In genomic region chr3:183158113-183158512, GRCh38 we compare ENCODE assay signal across 9 cellular contexts.
DNase-seq lines count a peak whose midpoint lies in the region; ATAC-seq and TF ChIP-seq lines count a peak whose summit lies in the region.
"Had no signal": no experiment of that assay in that cellular context is flagged by ENCODE, and none has a peak within 500 bp of the region (broad histone marks: within the 10 kb centered on the region; RNA-seq: fewer than 3 reads in every experiment).

No MANE protein-coding gene starts in this region.

- DNase-seq in GM06990 (ENCODE audit: extremely low read depth, insufficient read length) (peak; percentile 75), GOT3 (lab: John Stamatoyannopoulos, UW) (no peak), NCI-H510A treated with DMSO at 0.1 percent for 48 hours (lab: John Stamatoyannopoulos, UW) (no peak), superior temporal gyrus (ENCODE audit: extremely low spot score) (no peak), dedifferentiated amniotic fluid mesenchymal stem cell (ENCODE audit: extremely low spot score) (no peak)
- DNase-seq: NCI-H2029 treated with DMSO at 0.1 percent for 48 hours had no signal

- H3K27me3 ChIP-seq in GM06990 (replicated peaks; ENCODE audit: control insufficient read depth, insufficient read depth, low read length), result no peaks in the 10 kb centered on the region

- peaks cover 13% of the 10 kb centered on the region for H3K36me3 ChIP-seq in GM06990 (ENCODE audit: control insufficient read depth, insufficient read depth, low read length)

- TF ChIP-seq CTCF in GM06990 (IDR thresholded peaks at IDR 0.05; ENCODE audit: insufficient read depth, low read length, poor library complexity, severe bottlenecking), result no peak

- no peak overlapping the region for H3K4me3 ChIP-seq in GM06990 (replicated peaks; ENCODE audit: low read depth, low read length)

- ATAC-seq in GM18907 (IDR thresholded peaks at IDR 0.05; ENCODE audit: unreplicated experiment), result peak; percentile 26
- peak; percentile 13 for ATAC-seq in HG02610 (IDR thresholded peaks at IDR 0.05; ENCODE audit: unreplicated experiment)
- peak; percentile 22 for ATAC-seq in HG03342 (IDR thresholded peaks at IDR 0.05; ENCODE audit: unreplicated experiment)
